In the genomic region with DNA sequence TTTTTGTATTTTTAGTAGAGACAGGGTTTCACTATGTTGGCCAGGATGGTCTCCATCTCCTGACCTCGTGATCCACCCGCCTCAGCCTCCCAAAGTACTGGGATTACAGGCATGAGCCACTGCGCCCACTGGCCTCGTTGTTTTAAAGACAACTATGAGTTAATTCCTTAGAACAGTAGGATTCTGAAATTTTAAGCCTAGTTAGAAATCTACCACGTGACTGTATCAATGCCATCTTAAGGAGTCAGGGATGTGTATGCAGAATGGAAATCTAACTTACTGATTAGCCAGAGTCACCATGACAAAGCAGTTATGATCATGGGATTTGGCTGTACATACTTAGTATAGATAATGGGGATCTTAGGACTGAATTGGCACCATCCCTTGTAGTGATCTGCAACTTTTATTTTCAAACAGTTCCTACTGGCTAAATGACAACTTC, we compare ENCODE assay signal across 1 cellular context.
TF ChIP-seq lines count a peak whose summit lies in the region.

No MANE protein-coding gene starts in this region.

TF ChIP-seq in K562, 482 proteins besides CTCF, POLR2A, EP300 and RAD21 (continued from another document and continues in another):
- TF ChIP-seq, protein P1, sequence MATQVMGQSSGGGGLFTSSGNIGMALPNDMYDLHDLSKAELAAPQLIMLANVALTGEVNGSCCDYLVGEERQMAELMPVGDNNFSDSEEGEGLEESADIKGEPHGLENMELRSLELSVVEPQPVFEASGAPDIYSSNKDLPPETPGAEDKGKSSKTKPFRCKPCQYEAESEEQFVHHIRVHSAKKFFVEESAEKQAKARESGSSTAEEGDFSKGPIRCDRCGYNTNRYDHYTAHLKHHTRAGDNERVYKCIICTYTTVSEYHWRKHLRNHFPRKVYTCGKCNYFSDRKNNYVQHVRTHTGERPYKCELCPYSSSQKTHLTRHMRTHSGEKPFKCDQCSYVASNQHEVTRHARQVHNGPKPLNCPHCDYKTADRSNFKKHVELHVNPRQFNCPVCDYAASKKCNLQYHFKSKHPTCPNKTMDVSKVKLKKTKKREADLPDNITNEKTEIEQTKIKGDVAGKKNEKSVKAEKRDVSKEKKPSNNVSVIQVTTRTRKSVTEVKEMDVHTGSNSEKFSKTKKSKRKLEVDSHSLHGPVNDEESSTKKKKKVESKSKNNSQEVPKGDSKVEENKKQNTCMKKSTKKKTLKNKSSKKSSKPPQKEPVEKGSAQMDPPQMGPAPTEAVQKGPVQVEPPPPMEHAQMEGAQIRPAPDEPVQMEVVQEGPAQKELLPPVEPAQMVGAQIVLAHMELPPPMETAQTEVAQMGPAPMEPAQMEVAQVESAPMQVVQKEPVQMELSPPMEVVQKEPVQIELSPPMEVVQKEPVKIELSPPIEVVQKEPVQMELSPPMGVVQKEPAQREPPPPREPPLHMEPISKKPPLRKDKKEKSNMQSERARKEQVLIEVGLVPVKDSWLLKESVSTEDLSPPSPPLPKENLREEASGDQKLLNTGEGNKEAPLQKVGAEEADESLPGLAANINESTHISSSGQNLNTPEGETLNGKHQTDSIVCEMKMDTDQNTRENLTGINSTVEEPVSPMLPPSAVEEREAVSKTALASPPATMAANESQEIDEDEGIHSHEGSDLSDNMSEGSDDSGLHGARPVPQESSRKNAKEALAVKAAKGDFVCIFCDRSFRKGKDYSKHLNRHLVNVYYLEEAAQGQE (CRISPR knock-in tag; IDR thresholded peaks at IDR 0.05; ENCODE audit: low read depth), result no peak
- TF ChIP-seq, protein P2, sequence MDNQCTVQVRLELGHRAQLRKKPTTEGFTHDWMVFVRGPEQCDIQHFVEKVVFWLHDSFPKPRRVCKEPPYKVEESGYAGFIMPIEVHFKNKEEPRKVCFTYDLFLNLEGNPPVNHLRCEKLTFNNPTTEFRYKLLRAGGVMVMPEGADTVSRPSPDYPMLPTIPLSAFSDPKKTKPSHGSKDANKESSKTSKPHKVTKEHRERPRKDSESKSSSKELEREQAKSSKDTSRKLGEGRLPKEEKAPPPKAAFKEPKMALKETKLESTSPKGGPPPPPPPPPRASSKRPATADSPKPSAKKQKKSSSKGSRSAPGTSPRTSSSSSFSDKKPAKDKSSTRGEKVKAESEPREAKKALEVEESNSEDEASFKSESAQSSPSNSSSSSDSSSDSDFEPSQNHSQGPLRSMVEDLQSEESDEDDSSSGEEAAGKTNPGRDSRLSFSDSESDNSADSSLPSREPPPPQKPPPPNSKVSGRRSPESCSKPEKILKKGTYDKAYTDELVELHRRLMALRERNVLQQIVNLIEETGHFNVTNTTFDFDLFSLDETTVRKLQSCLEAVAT (IDR thresholded peaks at IDR 0.05), result 0 out of 4 replicates have a peak, but pooled peaks of 1 of the 2 experiments have one; percentile 0
- TF ChIP-seq ZNF239 (CRISPR knock-in tag; IDR thresholded peaks at IDR 0.05) (peak; percentile 55), HCFC1 (IDR thresholded peaks at IDR 0.05; ENCODE audit: low read depth, low read length) (no peak), TEAD2 (tag; IDR thresholded peaks at IDR 0.05) (0 out of 2 replicates have a peak, but pooled peaks have one; percentile 9), ZNF197 (CRISPR knock-in tag; IDR thresholded peaks at IDR 0.05; ENCODE audit: low read depth) (peak; percentile 17; the same call in 1 of the 2 replicates), BHLHE40 (IDR thresholded peaks at IDR 0.05; ENCODE audit: low read length) (peak; percentile 48; the same call in 1 of the 2 replicates), ZNF316 (IDR thresholded peaks at IDR 0.05) (peak; percentile 98), JUND (IDR thresholded peaks at IDR 0.05; ENCODE audit: borderline replicate concordance, low read depth, low read length) (peak; percentile 43; the same call in 1 of the 2 replicates), JUND (tag; IDR thresholded peaks at IDR 0.05; ENCODE audit: borderline replicate concordance, low read depth, low read length) (no peak; the same call in 1 of the 3 replicates), CBFA2T3 (IDR thresholded peaks at IDR 0.05) (peak; percentile 15; the same call in 1 of the 2 replicates), NCOR1 (IDR thresholded peaks at IDR 0.05) (0 out of 2 replicates have a peak, but pooled peaks have one; percentile 8), BACH1 (tag; IDR thresholded peaks at IDR 0.05) (peak; percentile 69), RBBP5 (IDR thresholded peaks at IDR 0.05; ENCODE audit: borderline replicate concordance, insufficient read depth, low read length, poor library complexity, severe bottlenecking) (no peak), GTF2F1 (IDR thresholded peaks at IDR 0.05; ENCODE audit: low read depth, low read length) (no peak), ZNF707 (CRISPR knock-in tag; conservative IDR thresholded peaks at IDR 0.05) (no peak), ZNF583 (CRISPR knock-in tag; IDR thresholded peaks at IDR 0.05) (peak; percentile 44; the same call in 1 of the 2 replicates), PTRF (tag; IDR thresholded peaks at IDR 0.05) (peak; percentile 58; the same call in 1 of the 2 replicates), CBFA2T2 (conservative IDR thresholded peaks at IDR 0.05) (peak; percentile 64), RNF2 (IDR thresholded peaks at IDR 0.05) (no peak), HDAC1 (IDR thresholded peaks at IDR 0.05) (peak in 1 of 2 experiments; percentile 33; a peak in 1 of 4 replicates), NFE2L1 (tag; IDR thresholded peaks at IDR 0.05; ENCODE audit: borderline replicate concordance, low read depth) (peak; percentile 90; the same call in 1 of the 2 replicates), MEF2D (tag; conservative IDR thresholded peaks at IDR 0.05; ENCODE audit: low read depth) (peak; percentile 66), RAD51 (IDR thresholded peaks at IDR 0.05; ENCODE audit: borderline replicate concordance, low read depth) (peak; percentile 90), RBFOX2 (IDR thresholded peaks at IDR 0.05; ENCODE audit: low read depth, low read length) (peak; percentile 10; the same call in 1 of the 2 replicates), SNIP1 (IDR thresholded peaks at IDR 0.05; ENCODE audit: low read depth) (no peak), SMARCA4 (IDR thresholded peaks at IDR 0.05) (peak; percentile 84), RCOR1 (IDR thresholded peaks at IDR 0.05; ENCODE audit: borderline replicate concordance in 1 of 2, low read depth in 2 of 2, low read length in 2 of 2) (peak in 1 of 2 experiments; percentile 64; a peak in 2 of 4 replicates)
- TF ChIP-seq, protein P3, sequence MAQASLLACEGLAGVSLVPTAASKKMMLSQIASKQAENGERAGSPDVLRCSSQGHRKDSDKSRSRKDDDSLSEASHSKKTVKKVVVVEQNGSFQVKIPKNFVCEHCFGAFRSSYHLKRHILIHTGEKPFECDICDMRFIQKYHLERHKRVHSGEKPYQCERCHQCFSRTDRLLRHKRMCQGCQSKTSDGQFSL (CRISPR knock-in tag; IDR thresholded peaks at IDR 0.05), result no peak
- TF ChIP-seq, protein P3 (tag; IDR thresholded peaks at IDR 0.05), result peak in 1 of 2 experiments; percentile 54; a peak in 1 of 4 replicates
- TF ChIP-seq, protein P4, sequence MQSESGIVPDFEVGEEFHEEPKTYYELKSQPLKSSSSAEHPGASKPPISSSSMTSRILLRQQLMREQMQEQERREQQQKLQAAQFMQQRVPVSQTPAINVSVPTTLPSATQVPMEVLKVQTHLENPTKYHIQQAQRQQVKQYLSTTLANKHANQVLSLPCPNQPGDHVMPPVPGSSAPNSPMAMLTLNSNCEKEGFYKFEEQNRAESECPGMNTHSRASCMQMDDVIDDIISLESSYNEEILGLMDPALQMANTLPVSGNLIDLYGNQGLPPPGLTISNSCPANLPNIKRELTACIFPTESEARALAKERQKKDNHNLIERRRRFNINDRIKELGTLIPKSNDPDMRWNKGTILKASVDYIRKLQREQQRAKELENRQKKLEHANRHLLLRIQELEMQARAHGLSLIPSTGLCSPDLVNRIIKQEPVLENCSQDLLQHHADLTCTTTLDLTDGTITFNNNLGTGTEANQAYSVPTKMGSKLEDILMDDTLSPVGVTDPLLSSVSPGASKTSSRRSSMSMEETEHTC (IDR thresholded peaks at IDR 0.05), result peak; percentile 50; the same call in 1 of the 2 replicates
- TF ChIP-seq, protein P5, sequence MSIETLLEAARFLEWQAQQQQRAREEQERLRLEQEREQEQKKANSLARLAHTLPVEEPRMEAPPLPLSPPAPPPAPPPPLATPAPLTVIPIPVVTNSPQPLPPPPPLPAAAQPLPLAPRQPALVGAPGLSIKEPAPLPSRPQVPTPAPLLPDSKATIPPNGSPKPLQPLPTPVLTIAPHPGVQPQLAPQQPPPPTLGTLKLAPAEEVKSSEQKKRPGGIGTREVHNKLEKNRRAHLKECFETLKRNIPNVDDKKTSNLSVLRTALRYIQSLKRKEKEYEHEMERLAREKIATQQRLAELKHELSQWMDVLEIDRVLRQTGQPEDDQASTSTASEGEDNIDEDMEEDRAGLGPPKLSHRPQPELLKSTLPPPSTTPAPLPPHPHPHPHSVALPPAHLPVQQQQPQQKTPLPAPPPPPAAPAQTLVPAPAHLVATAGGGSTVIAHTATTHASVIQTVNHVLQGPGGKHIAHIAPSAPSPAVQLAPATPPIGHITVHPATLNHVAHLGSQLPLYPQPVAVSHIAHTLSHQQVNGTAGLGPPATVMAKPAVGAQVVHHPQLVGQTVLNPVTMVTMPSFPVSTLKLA (conservative IDR thresholded peaks at IDR 0.05), result peak; percentile 44 to 63; a peak in 2 of 4 replicates
- TF ChIP-seq, protein P6, sequence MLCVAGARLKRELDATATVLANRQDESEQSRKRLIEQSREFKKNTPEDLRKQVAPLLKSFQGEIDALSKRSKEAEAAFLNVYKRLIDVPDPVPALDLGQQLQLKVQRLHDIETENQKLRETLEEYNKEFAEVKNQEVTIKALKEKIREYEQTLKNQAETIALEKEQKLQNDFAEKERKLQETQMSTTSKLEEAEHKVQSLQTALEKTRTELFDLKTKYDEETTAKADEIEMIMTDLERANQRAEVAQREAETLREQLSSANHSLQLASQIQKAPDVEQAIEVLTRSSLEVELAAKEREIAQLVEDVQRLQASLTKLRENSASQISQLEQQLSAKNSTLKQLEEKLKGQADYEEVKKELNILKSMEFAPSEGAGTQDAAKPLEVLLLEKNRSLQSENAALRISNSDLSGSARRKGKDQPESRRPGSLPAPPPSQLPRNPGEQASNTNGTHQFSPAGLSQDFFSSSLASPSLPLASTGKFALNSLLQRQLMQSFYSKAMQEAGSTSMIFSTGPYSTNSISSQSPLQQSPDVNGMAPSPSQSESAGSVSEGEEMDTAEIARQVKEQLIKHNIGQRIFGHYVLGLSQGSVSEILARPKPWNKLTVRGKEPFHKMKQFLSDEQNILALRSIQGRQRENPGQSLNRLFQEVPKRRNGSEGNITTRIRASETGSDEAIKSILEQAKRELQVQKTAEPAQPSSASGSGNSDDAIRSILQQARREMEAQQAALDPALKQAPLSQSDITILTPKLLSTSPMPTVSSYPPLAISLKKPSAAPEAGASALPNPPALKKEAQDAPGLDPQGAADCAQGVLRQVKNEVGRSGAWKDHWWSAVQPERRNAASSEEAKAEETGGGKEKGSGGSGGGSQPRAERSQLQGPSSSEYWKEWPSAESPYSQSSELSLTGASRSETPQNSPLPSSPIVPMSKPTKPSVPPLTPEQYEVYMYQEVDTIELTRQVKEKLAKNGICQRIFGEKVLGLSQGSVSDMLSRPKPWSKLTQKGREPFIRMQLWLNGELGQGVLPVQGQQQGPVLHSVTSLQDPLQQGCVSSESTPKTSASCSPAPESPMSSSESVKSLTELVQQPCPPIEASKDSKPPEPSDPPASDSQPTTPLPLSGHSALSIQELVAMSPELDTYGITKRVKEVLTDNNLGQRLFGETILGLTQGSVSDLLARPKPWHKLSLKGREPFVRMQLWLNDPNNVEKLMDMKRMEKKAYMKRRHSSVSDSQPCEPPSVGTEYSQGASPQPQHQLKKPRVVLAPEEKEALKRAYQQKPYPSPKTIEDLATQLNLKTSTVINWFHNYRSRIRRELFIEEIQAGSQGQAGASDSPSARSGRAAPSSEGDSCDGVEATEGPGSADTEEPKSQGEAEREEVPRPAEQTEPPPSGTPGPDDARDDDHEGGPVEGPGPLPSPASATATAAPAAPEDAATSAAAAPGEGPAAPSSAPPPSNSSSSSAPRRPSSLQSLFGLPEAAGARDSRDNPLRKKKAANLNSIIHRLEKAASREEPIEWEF (CRISPR knock-in tag; IDR thresholded peaks at IDR 0.05), result peak; percentile 55; the same call in 1 of the 2 replicates
- TF ChIP-seq, protein P7, sequence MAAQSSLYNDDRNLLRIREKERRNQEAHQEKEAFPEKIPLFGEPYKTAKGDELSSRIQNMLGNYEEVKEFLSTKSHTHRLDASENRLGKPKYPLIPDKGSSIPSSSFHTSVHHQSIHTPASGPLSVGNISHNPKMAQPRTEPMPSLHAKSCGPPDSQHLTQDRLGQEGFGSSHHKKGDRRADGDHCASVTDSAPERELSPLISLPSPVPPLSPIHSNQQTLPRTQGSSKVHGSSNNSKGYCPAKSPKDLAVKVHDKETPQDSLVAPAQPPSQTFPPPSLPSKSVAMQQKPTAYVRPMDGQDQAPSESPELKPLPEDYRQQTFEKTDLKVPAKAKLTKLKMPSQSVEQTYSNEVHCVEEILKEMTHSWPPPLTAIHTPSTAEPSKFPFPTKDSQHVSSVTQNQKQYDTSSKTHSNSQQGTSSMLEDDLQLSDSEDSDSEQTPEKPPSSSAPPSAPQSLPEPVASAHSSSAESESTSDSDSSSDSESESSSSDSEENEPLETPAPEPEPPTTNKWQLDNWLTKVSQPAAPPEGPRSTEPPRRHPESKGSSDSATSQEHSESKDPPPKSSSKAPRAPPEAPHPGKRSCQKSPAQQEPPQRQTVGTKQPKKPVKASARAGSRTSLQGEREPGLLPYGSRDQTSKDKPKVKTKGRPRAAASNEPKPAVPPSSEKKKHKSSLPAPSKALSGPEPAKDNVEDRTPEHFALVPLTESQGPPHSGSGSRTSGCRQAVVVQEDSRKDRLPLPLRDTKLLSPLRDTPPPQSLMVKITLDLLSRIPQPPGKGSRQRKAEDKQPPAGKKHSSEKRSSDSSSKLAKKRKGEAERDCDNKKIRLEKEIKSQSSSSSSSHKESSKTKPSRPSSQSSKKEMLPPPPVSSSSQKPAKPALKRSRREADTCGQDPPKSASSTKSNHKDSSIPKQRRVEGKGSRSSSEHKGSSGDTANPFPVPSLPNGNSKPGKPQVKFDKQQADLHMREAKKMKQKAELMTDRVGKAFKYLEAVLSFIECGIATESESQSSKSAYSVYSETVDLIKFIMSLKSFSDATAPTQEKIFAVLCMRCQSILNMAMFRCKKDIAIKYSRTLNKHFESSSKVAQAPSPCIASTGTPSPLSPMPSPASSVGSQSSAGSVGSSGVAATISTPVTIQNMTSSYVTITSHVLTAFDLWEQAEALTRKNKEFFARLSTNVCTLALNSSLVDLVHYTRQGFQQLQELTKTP (IDR thresholded peaks at IDR 0.05; ENCODE audit: low read depth in 1 of 2, partially characterized antibody in 2 of 2), result peak in 1 of 2 experiments; percentile 43
